Comparison of ENCODE assay signal across 1 cellular context in genomic region chr14:32329690-32330290, GRCh38.
TF ChIP-seq lines count a peak whose summit lies in the region.

No MANE protein-coding gene starts in this region.

TF ChIP-seq in K562, 482 proteins besides CTCF, POLR2A, EP300 and RAD21 (continued from another document):
- TF ChIP-seq GTF2B (IDR thresholded peaks at IDR 0.05; ENCODE audit: extremely low read depth, insufficient read length): no peak
- TF ChIP-seq MAFG (tag; conservative IDR thresholded peaks at IDR 0.05): peak; percentile 44; the same call in 1 of the 2 replicates
- TF ChIP-seq MAFK (IDR thresholded peaks at IDR 0.05; ENCODE audit: low read length): peak; percentile 35; the same call in 1 of the 2 replicates
- no peak for TF ChIP-seq STAT5A (IDR thresholded peaks at IDR 0.05; ENCODE audit: borderline replicate concordance, low read length)
